Comparison of ENCODE assay signal across 8 cellular contexts in genomic region chr9:130680836-130681768, GRCh38. TPM values are rescaled to one million over a fixed set of nuclear protein-coding genes. Genes with fewer than 3 reads are reported as not detected.
DNase-seq lines count a peak whose midpoint lies in the region; ATAC-seq and TF ChIP-seq lines count a peak whose summit lies in the region.

No MANE protein-coding gene starts in this region.

- peak; percentile 54 for ATAC-seq in HG02798 (IDR thresholded peaks at IDR 0.05; ENCODE audit: poor library complexity, unreplicated experiment)
- ATAC-seq in stimulated activated memory B cell treated with anti-CD40 and anti-IgM and Interleukin-4, amounts not matched to agents 10 μg/mL and 1 μg/mL and 100 μg/mL, for 72 hours = peak; percentile 73

- POLR2A ChIA-PET in Caco-2 (lab: Charles Lee) = no interaction called here

- no peak overlapping the region for H3K27ac Mint-ChIP-seq in Caco-2 (ENCODE audit: unreplicated experiment)
- H3K27ac Mint-ChIP-seq in stimulated activated memory B cell treated with anti-CD40 and anti-IgM and Interleukin-4, amounts not matched to agents 10 μg/mL and 1 μg/mL and 100 μg/mL, for 72 hours = no peak overlapping the region

- peak overlapping the region; percentile 53 for H3K9ac ChIP-seq in mucosa of stomach (ENCODE audit: low read length)

- H3K4me3 ChIP-seq in Caco-2 (ENCODE audit: low read depth, low read length) (peak overlapping the region; percentile 80), epithelial cell of proximal tubule (ENCODE audit: low read depth, low read length) (peak overlapping the region; percentile 59), mucosa of stomach (ENCODE audit: low read length) (no peak overlapping the region)

- peaks cover 5% of the 10 kb centered on the region for H3K27me3 Mint-ChIP-seq in Caco-2 (ENCODE audit: insufficient read depth, unreplicated experiment)
- peaks cover 31% of the 10 kb centered on the region for H3K27me3 Mint-ChIP-seq in stimulated activated memory B cell treated with anti-CD40 and anti-IgM and Interleukin-4, amounts not matched to agents 10 μg/mL and 1 μg/mL and 100 μg/mL, for 72 hours

- H3K4me1 Mint-ChIP-seq in Caco-2 (ENCODE audit: low read depth, unreplicated experiment) = no peaks in the 10 kb centered on the region
- peaks cover 11% of the 10 kb centered on the region for H3K4me1 Mint-ChIP-seq in stimulated activated memory B cell treated with anti-CD40 and anti-IgM and Interleukin-4, amounts not matched to agents 10 μg/mL and 1 μg/mL and 100 μg/mL, for 72 hours

- peak overlapping the region; percentile 81 for H3K4me3 Mint-ChIP-seq in Caco-2 (ENCODE audit: unreplicated experiment)
- peak overlapping the region; percentile 88 for H3K4me3 Mint-ChIP-seq in stimulated activated memory B cell treated with anti-CD40 and anti-IgM and Interleukin-4, amounts not matched to agents 10 μg/mL and 1 μg/mL and 100 μg/mL, for 72 hours

- H3K9me3 ChIP-seq in Caco-2 (peaks cover 8% of the 10 kb centered on the region; the same call in 1 of the 2 replicates), mucosa of stomach (ENCODE audit: control insufficient read depth, low read length) (no peaks in the 10 kb centered on the region)

- peaks cover 10% of the 10 kb centered on the region for H3K36me3 Mint-ChIP-seq in Caco-2 (ENCODE audit: insufficient read depth, unreplicated experiment)
- H3K36me3 Mint-ChIP-seq in stimulated activated memory B cell treated with anti-CD40 and anti-IgM and Interleukin-4, amounts not matched to agents 10 μg/mL and 1 μg/mL and 100 μg/mL, for 72 hours = no peaks in the 10 kb centered on the region

- CTCF ChIA-PET in Caco-2 (lab: Charles Lee) = interaction anchor here (2.2 kb wide), 1 partner anchor 219 kb away, joined by 8 read pairs; no protein-coding TSS in a partner anchor

- no TSS peak for BruUV-seq in Caco-2 (replicated peaks; lab: Mats Ljungman, UMichigan)

- H3K36me3 ChIP-seq in Caco-2 (ENCODE audit: control insufficient read depth, insufficient read depth, low read length) (no peaks in the 10 kb centered on the region), mucosa of stomach (ENCODE audit: control insufficient read depth, insufficient read depth, low read length) (no peaks in the 10 kb centered on the region)

- H3K27me3 ChIP-seq in Caco-2 (replicated peaks; ENCODE audit: control insufficient read depth, insufficient read depth, low read length) (no peaks in the 10 kb centered on the region), mucosa of stomach (ENCODE audit: control insufficient read depth, insufficient read depth, low read length) (peaks cover 7% of the 10 kb centered on the region)

- H3K4me1 ChIP-seq in Caco-2 (0 out of 2 replicates have a peak, but pooled peaks cover 3% of the 10 kb centered on the region), mucosa of stomach (ENCODE audit: control insufficient read depth, insufficient read depth, low read length) (peaks cover 12% of the 10 kb centered on the region)

- DNase-seq in Caco-2 (peak; percentile 88 to 89), NOMO-1 treated with DMSO at 0.1 percent for 48 hours (lab: John Stamatoyannopoulos, UW; ENCODE audit: unreplicated experiment) (peak; percentile 79), activated T-cell treated with anti-CD3 and anti-CD28 coated beads for 1 hour (ENCODE audit: low read depth) (peak; percentile 36), epithelial cell of proximal tubule (ENCODE audit: low read depth) (no peak), NCI-H2107 (lab: John Stamatoyannopoulos, UW) (no peak)

- no peaks in the 10 kb centered on the region for H3K9me3 Mint-ChIP-seq in Caco-2 (ENCODE audit: unreplicated experiment)
- H3K9me3 Mint-ChIP-seq in stimulated activated memory B cell treated with anti-CD40 and anti-IgM and Interleukin-4, amounts not matched to agents 10 μg/mL and 1 μg/mL and 100 μg/mL, for 72 hours = no peaks in the 10 kb centered on the region

- intact Hi-C loops in Caco-2 (cut with micrococcal nuclease; ENCODE audit: unreplicated experiment) = loop anchor here (2.0 to 5.0 kb wide), 2 partner anchors 39 to 102 kb away; partner anchors contain the start of gene FUBP3

- TF ChIP-seq CTCF in Caco-2 (IDR thresholded peaks at IDR 0.05; ENCODE audit: insufficient read depth in 1 of 2, low read depth in 1 of 2, low read length in 1 of 2, severe bottlenecking in 1 of 2, unreplicated experiment in 1 of 2) = no peak
- no peak for TF ChIP-seq CTCF in epithelial cell of proximal tubule (conservative IDR thresholded peaks at IDR 0.05; ENCODE audit: low read depth, low read length)

RNA-seq across cellular contexts. Expression of gene EXOSC2, which starts 12.5 kb away (rescaled TPM):
- total RNA-seq in Caco-2 (2022) (59.1 and 68.4 TPM in 2 replicates), epithelial cell of proximal tubule (22.4 and 60.8 TPM in 2 replicates)

RNA-seq across cellular contexts. Expression of gene PRDM12, which starts 16.7 kb away (rescaled TPM):
- total RNA-seq in Caco-2 (2022) (0.32 and 0.34 TPM in 2 replicates), epithelial cell of proximal tubule (not detected in 2 replicates)

Comparison
In these comparisons a context has a peak if more than half of its experiments do, and no peak if none do; other contexts are left out.
1. DNase-seq: peak in Caco-2 (2 of 2), NOMO-1 treated with DMSO at 0.1 percent for 48 hours (single experiment) and activated T-cell treated with anti-CD3 and anti-CD28 coated beads for 1 hour (single experiment); none in epithelial cell of proximal tubule (single experiment) and NCI-H2107 (single experiment).